ENCODE assay signal across 23 cellular contexts in genomic region chr17:28219771-28220170, GRCh38.
DNase-seq lines count a peak whose midpoint lies in the region; ATAC-seq, FAIRE-seq and TF ChIP-seq lines count a peak whose summit lies in the region.
"Had no signal": no experiment of that assay in that cellular context is flagged by ENCODE, and none has a peak within 500 bp of the region (broad histone marks: within the 10 kb centered on the region; RNA-seq: fewer than 3 reads in every experiment).

No MANE protein-coding gene starts in this region.

- no peak for TF ChIP-seq EP300 in A549 (IDR thresholded peaks at IDR 0.05)

- FAIRE-seq in A549 (lab: Jason Lieb, UNC) = no peak
- FAIRE-seq: GM12892, GM18507, H54, HepG2 had no signal

- WGBS in A549 (ENCODE audit: missing lambda C conversion rate) = 82% methylated on average over 7 of the region's 7 CpGs

- ATAC-seq in A549 (no peak), GM19397 (IDR thresholded peaks at IDR 0.05; ENCODE audit: unreplicated experiment) (no peak), GM21447 (IDR thresholded peaks at IDR 0.05; ENCODE audit: unreplicated experiment) (no peak)
- ATAC-seq: GM23338, HepG2 had no signal

- no peak for TF ChIP-seq RAD21 in A549 (conservative IDR thresholded peaks at IDR 0.05 in 1 of 2, IDR thresholded peaks at IDR 0.05 in 1 of 2)

- no peak overlapping the region for H3K4me2 ChIP-seq in A549
- H3K4me2 ChIP-seq: BLaER1, GM23338 had no signal

- TF ChIP-seq POLR2A in A549 (IDR thresholded peaks at IDR 0.05; ENCODE audit: low read length) = no peak

- CTCF ChIA-PET in A549 (lab: Yijun Ruan, JAX) = interaction anchor here (0.9 to 1.9 kb wide), 3 partner anchors 12 to 32 kb away, joined by 4 to 10 read pairs (median 8); no protein-coding TSS in a partner anchor

- no peak overlapping the region for H3K27ac ChIP-seq in A549
- H3K27ac ChIP-seq in coronary artery = no peak overlapping the region
- H3K27ac ChIP-seq: 22Rv1, BLaER1, HL-60 had no signal

- no peaks in the 10 kb centered on the region for H3K9me3 ChIP-seq in A549

- TF ChIP-seq CTCF in A549 (IDR thresholded peaks at IDR 0.05) (no peak), coronary artery (IDR thresholded peaks at IDR 0.05) (no peak)

- H3K4me3 ChIP-seq in A549 (no peak overlapping the region), coronary artery (no peak overlapping the region)
- H3K4me3 ChIP-seq: BLaER1, GM23338 had no signal

- POLR2A ChIA-PET in A549 (lab: Yijun Ruan, JAX) = no interaction called here

- DNase-seq in A549 (ENCODE audit: low read depth in 1 of 2, low spot score in 1 of 2) = no peak
- DNase-seq in ELR (ENCODE audit: low read depth) = peak; percentile 46
- peak; percentile 52 for DNase-seq in M059J (ENCODE audit: low read depth)
- DNase-seq in coronary artery (ENCODE audit: low spot score) = peak; percentile 35
- no peak for DNase-seq in HT-29 (ENCODE audit: low spot score)
- DNase-seq in SKM-1 (lab: John Stamatoyannopoulos, UW; ENCODE audit: unreplicated experiment) = no peak
- DNase-seq: CD4-positive, alpha-beta memory T cell; DMS153; DMS79; GDM1; HCEC 1CT; HFFc6; KBM-7 had no signal

- 0 out of 3 replicates have a peak, but pooled peaks cover 3% of the 10 kb centered on the region for H3K4me1 ChIP-seq in A549
- H3K4me1 ChIP-seq: BLaER1 had no signal

TF ChIP-seq in A549, 52 proteins besides CTCF, POLR2A, EP300 and RAD21:
- TF ChIP-seq FOSL2 (IDR thresholded peaks at IDR 0.05) = no peak
- peak; percentile 21; the same call in 1 of the 2 replicates for TF ChIP-seq FOSL2 (CRISPR knock-in tag; IDR thresholded peaks at IDR 0.05)
- TF ChIP-seq MYC (IDR thresholded peaks at IDR 0.05; ENCODE audit: borderline replicate concordance, low read length) = no peak

Comparison
In these comparisons a context has a peak if more than half of its experiments do, and no peak if none do; other contexts are left out.
1. DNase-seq: peak in ELR (single experiment), M059J (single experiment) and coronary artery (single experiment); none in A549 (0 of 2), HT-29 (single experiment) and SKM-1 (single experiment).